11 cellular contexts compared by ENCODE assay signal in genomic region chr5:66959668-66960067, GRCh38.
DNase-seq lines count a peak whose midpoint lies in the region; ATAC-seq and TF ChIP-seq lines count a peak whose summit lies in the region.
"Had no signal": no experiment of that assay in that cellular context is flagged by ENCODE, and none has a peak within 500 bp of the region (broad histone marks: within the 10 kb centered on the region; RNA-seq: fewer than 3 reads in every experiment).

No MANE protein-coding gene starts in this region.

- POLR2A ChIA-PET in SK-N-SH (lab: Yijun Ruan, JAX) (no interaction called here), T-cell (lab: Charles Lee) (no interaction called here)

- H3K9me3 ChIP-seq in GM23248 (ENCODE audit: low read depth) (no peaks in the 10 kb centered on the region), SK-N-SH (no peaks in the 10 kb centered on the region), heart left ventricle (no peaks in the 10 kb centered on the region)

- no peak overlapping the region for H3K27ac Mint-ChIP-seq in T-cell
- H3K27ac Mint-ChIP-seq: activated CD4-positive, alpha-beta T cell treated with anti-CD3 and anti-CD28 coated beads, Interleukin-2, amount 10 ng/mL, durations not matched to agents 7 days and 5 days; stimulated activated naive CD8-positive, alpha-beta T cell treated with anti-CD3 and anti-CD28 coated beads, Interleukin-15, Interleukin-2, amounts not matched to agents 100 ng/mL and 50 ng/mL, for 24 hours had no signal

- in situ Hi-C loops in GM23248 (cut with MboI) = no loop called here

- TF ChIP-seq POLR2A in heart left ventricle (IDR thresholded peaks at IDR 0.05) = no peak

- TF ChIP-seq CTCF in SK-N-SH (IDR thresholded peaks at IDR 0.05) (no peak), heart left ventricle (IDR thresholded peaks at IDR 0.05) (no peak)

- H3K9me2 ChIP-seq in GM23248 (ENCODE audit: insufficient read depth) = no peaks in the 10 kb centered on the region
- no peaks in the 10 kb centered on the region for H3K9me2 ChIP-seq in SK-N-SH

- H3K4me3 ChIP-seq in GM23248 (peak overlapping the region; percentile 80), SK-N-SH (ENCODE audit: low read depth in 2 of 2, low read length in 1 of 2) (no peak overlapping the region), heart left ventricle (peak overlapping the region in 11 of 12 donors; percentile 19 to 65 (median 48)), rectal smooth muscle tissue (ENCODE audit: low read length) (peak overlapping the region; percentile 54)

- H3K27me3 ChIP-seq in GM23248 (replicated peaks; ENCODE audit: insufficient read depth) (no peaks in the 10 kb centered on the region), SK-N-SH (ENCODE audit: insufficient read depth) (no peaks in the 10 kb centered on the region), heart left ventricle (no peaks in the 10 kb centered on the region), rectal smooth muscle tissue (ENCODE audit: control insufficient read depth, insufficient read depth, low read length) (no peaks in the 10 kb centered on the region)

- H3K9ac ChIP-seq in GM23248 (peak overlapping the region; percentile 82), SK-N-SH (no peak overlapping the region), rectal smooth muscle tissue (ENCODE audit: low read length) (no peak overlapping the region)

- H3K9me3 Mint-ChIP-seq in T-cell = no peaks in the 10 kb centered on the region
- H3K9me3 Mint-ChIP-seq: activated CD4-positive, alpha-beta T cell treated with anti-CD3 and anti-CD28 coated beads, Interleukin-2, amount 10 ng/mL, durations not matched to agents 7 days and 5 days; neural crest cell; stimulated activated naive CD8-positive, alpha-beta T cell treated with anti-CD3 and anti-CD28 coated beads, Interleukin-15, Interleukin-2, amounts not matched to agents 100 ng/mL and 50 ng/mL, for 24 hours had no signal

- peak; percentile 48 for DNase-seq in GM23248
- DNase-seq in SK-N-SH = no peak
- DNase-seq in heart left ventricle = no peak
- DNase-seq in T-cell = no peak
- DNase-seq in activated naive CD4-positive, alpha-beta T cell (lab: John Stamatoyannopoulos, UW) = no peak
- no peak for DNase-seq in AG20443 (ENCODE audit: low spot score)
- DNase-seq: activated CD4-positive, alpha-beta T cell treated with anti-CD3 and anti-CD28 coated beads, Interleukin-2, amount 10 ng/mL, durations not matched to agents 7 days and 5 days had no signal

- H3K4me2 ChIP-seq in GM23248 (ENCODE audit: unreplicated experiment) = peak overlapping the region; percentile 96
- peak overlapping the region; percentile 37; the same call in 1 of the 2 replicates for H3K4me2 ChIP-seq in SK-N-SH

- ATAC-seq in heart left ventricle = peak in 1 of 4 donors; percentile 9
- no peak for ATAC-seq in GM18867 (IDR thresholded peaks at IDR 0.05; ENCODE audit: unreplicated experiment)
- no peak for ATAC-seq in T-cell (replicated peaks in 1 of 4)

- TF ChIP-seq EP300 in SK-N-SH (IDR thresholded peaks at IDR 0.05; ENCODE audit: borderline replicate concordance in 1 of 2, low read depth in 1 of 2, low read length in 1 of 2) = no peak

- H2AFZ ChIP-seq in GM23248 (peak overlapping the region; percentile 91), SK-N-SH (ENCODE audit: low read depth) (0 out of 2 replicates have a peak overlapping the region, but pooled peaks have one; percentile 39)

- H3K79me2 ChIP-seq in GM23248 (ENCODE audit: insufficient read depth) = peaks cover 21% of the 10 kb centered on the region
- H3K79me2 ChIP-seq in SK-N-SH (ENCODE audit: insufficient read depth) = no peaks in the 10 kb centered on the region

- CTCF ChIA-PET in SK-N-SH (lab: Yijun Ruan, JAX) = interaction anchor here (2.5 kb wide), 1 partner anchor 28 kb away, joined by 10 read pairs; no protein-coding TSS in a partner anchor
- CTCF ChIA-PET in T-cell (lab: Charles Lee) = interaction anchor here in 1 of 2 donors (0.6 kb wide), 1 partner anchor 20 kb away, joined by 3 read pairs; no protein-coding TSS in a partner anchor

- TF ChIP-seq RAD21 in SK-N-SH (IDR thresholded peaks at IDR 0.05; ENCODE audit: low read length) = no peak

- H3K4me1 Mint-ChIP-seq in T-cell = no peaks in the 10 kb centered on the region
- H3K4me1 Mint-ChIP-seq: activated CD4-positive, alpha-beta T cell treated with anti-CD3 and anti-CD28 coated beads, Interleukin-2, amount 10 ng/mL, durations not matched to agents 7 days and 5 days had no signal

- no peaks in the 10 kb centered on the region for H3K36me3 Mint-ChIP-seq in T-cell

- 1 to 3% methylated on average over 2 of the region's 2 CpGs for WGBS in GM23248 (ENCODE audit: low coverage in 1 of 2, low lambda C conversion rate in 2 of 2, missing lambda C conversion rate in 2 of 2), 2 experiments
- WGBS in SK-N-SH (ENCODE audit: low lambda C conversion rate) = 51% methylated on average over 2 of the region's 2 CpGs
- 26 to 47% (median 35%) methylated on average over 2 of the region's 2 CpGs for WGBS in heart left ventricle, 4 donors

- peaks cover 28% of the 10 kb centered on the region for H3K4me1 ChIP-seq in GM23248 (ENCODE audit: insufficient read depth)
- peaks cover 13 to 28% of the 10 kb centered on the region in 2 experiments; a peak in 3 of 4 replicates for H3K4me1 ChIP-seq in SK-N-SH (ENCODE audit: control insufficient read depth in 1 of 2, insufficient read depth in 2 of 2, low read depth in 1 of 2, low read length in 1 of 2)
- peaks cover 0 to 53% (median 14%) of the 10 kb centered on the region in 12 donors for H3K4me1 ChIP-seq in heart left ventricle
- peaks cover 4% of the 10 kb centered on the region for H3K4me1 ChIP-seq in rectal smooth muscle tissue (ENCODE audit: control insufficient read depth, insufficient read depth, low read length)

- peaks cover 40% of the 10 kb centered on the region for H3F3A ChIP-seq in GM23248 (ENCODE audit: insufficient read depth)
- H3F3A ChIP-seq in SK-N-SH (replicated peaks; ENCODE audit: insufficient read depth) = no peaks in the 10 kb centered on the region

- peaks cover 8% of the 10 kb centered on the region in 2 donors for H3K27me3 Mint-ChIP-seq in T-cell

- H3K27ac ChIP-seq in GM23248 (peak overlapping the region; percentile 91), SK-N-SH (ENCODE audit: low read depth in 2 of 2, low read length in 1 of 2) (peak overlapping the region; percentile 1 to 53; a peak in 3 of 4 replicates), heart left ventricle (peak overlapping the region; percentile 51 to 73 (median 66)), rectal smooth muscle tissue (ENCODE audit: low read depth, low read length) (no peak overlapping the region)

- H3K36me3 ChIP-seq in GM23248 (ENCODE audit: low read depth) (no peaks in the 10 kb centered on the region), SK-N-SH (replicated peaks in 1 of 2; ENCODE audit: control insufficient read depth in 1 of 2, insufficient read depth in 2 of 2, low read length in 1 of 2) (no peaks in the 10 kb centered on the region), heart left ventricle (no peaks in the 10 kb centered on the region), rectal smooth muscle tissue (ENCODE audit: control insufficient read depth, insufficient read depth, low read length) (no peaks in the 10 kb centered on the region)

- intact Hi-C loops in heart left ventricle (cut with DNase I) = loop anchor here in 4 of 10 donors (10.0 kb wide), 3 partner anchors 125 to 145 kb away; no protein-coding TSS in a partner anchor

- H3K4me3 Mint-ChIP-seq in T-cell = no peak overlapping the region
- H3K4me3 Mint-ChIP-seq: activated CD4-positive, alpha-beta T cell treated with anti-CD3 and anti-CD28 coated beads, Interleukin-2, amount 10 ng/mL, durations not matched to agents 7 days and 5 days; stimulated activated naive CD8-positive, alpha-beta T cell treated with anti-CD3 and anti-CD28 coated beads, Interleukin-15, Interleukin-2, amounts not matched to agents 100 ng/mL and 50 ng/mL, for 24 hours had no signal

- H4K20me1 ChIP-seq in GM23248 (ENCODE audit: insufficient read depth) (no peaks in the 10 kb centered on the region), SK-N-SH (ENCODE audit: insufficient read depth) (no peaks in the 10 kb centered on the region)

TF ChIP-seq in SK-N-SH, 30 proteins besides CTCF, POLR2A, EP300 and RAD21:
- TF ChIP-seq ZBTB33 (IDR thresholded peaks at IDR 0.05; ENCODE audit: borderline replicate concordance, low read depth) = no peak
- no peak for TF ChIP-seq USF1 (IDR thresholded peaks at IDR 0.05; ENCODE audit: borderline replicate concordance, low read depth)
- no peak for TF ChIP-seq JUND (IDR thresholded peaks at IDR 0.05)
TF ChIP-seq in SK-N-SH: peak in this region for 0.

Comparison
In these comparisons a context has a peak if more than half of its experiments do, and no peak if none do; other contexts are left out.
1. H3K4me3 ChIP-seq: peak in GM23248 (single experiment), heart left ventricle (11 of 12) and rectal smooth muscle tissue (single experiment); none in SK-N-SH (0 of 2).